ENCODE assay signal across 15 cellular contexts in genomic region chr19:3149089-3149488, GRCh38.
"Had no signal": no experiment of that assay in that cellular context is flagged by ENCODE, and none has a peak within 500 bp of the region (broad histone marks: within the 10 kb centered on the region; RNA-seq: fewer than 3 reads in every experiment).

No MANE protein-coding gene starts in this region.

- H3K9me3 ChIP-seq: gastroesophageal sphincter, neutrophil, tibial nerve had no signal

- H3K27ac ChIP-seq: gastroesophageal sphincter, neutrophil, parathyroid adenoma, tibial nerve had no signal

- H3K27ac Mint-ChIP-seq: activated CD4-positive, alpha-beta T cell treated with anti-CD3 and anti-CD28 coated beads, Interleukin-2, amount 10 ng/mL, durations not matched to agents 7 days and 5 days; activated T-helper 2 cell treated with anti-CD3 and anti-CD28 coated beads, Interferon-gamma antibody, Interleukin-2, Interleukin-4, amounts not matched to agents 10 μg/mL and 5 μg/mL and 100 μg/mL, durations not matched to agents 14 hours and 24 hours and 36 hours had no signal

- H3K4me3 ChIP-seq: gastroesophageal sphincter, tibial nerve had no signal

- DNase-seq: activated B cell treated with CpG ODN at 0.5 μM for 24 hours; activated CD4-positive, alpha-beta T cell treated with anti-CD3 and anti-CD28 coated beads, Interleukin-2, amount 10 ng/mL, durations not matched to agents 7 days and 5 days; activated naive CD4-positive, alpha-beta T cell treated with anti-CD3 and anti-CD28 coated beads, Interleukin-2, amount 50 U/mL, for 16 hours; caudate nucleus; mammary epithelial cell; naive B cell; stimulated activated naive CD4-positive, alpha-beta T cell; substantia nigra had no signal

- H3K36me3 ChIP-seq: gastroesophageal sphincter, tibial nerve had no signal

- FAIRE-seq: colon had no signal

- H3K9me3 Mint-ChIP-seq: activated B cell treated with CpG ODN at 0.5 μM for 24 hours; activated CD4-positive, alpha-beta T cell treated with anti-CD3 and anti-CD28 coated beads, Interleukin-2, amount 10 ng/mL, durations not matched to agents 7 days and 5 days; activated T-helper 2 cell treated with anti-CD3 and anti-CD28 coated beads, Interferon-gamma antibody, Interleukin-2, Interleukin-4, amounts not matched to agents 10 μg/mL and 5 μg/mL and 100 μg/mL, durations not matched to agents 14 hours and 24 hours and 36 hours; naive B cell had no signal

- H3K27me3 Mint-ChIP-seq: activated CD4-positive, alpha-beta T cell treated with anti-CD3 and anti-CD28 coated beads, Interleukin-2, amount 10 ng/mL, durations not matched to agents 7 days and 5 days had no signal

- ATAC-seq: gastroesophageal sphincter, left lobe of liver had no signal

- H3K36me3 Mint-ChIP-seq: naive B cell had no signal

- H3K27me3 ChIP-seq: neutrophil had no signal

- H3K4me1 ChIP-seq: gastroesophageal sphincter, parathyroid adenoma, tibial nerve had no signal

- H3K4me3 Mint-ChIP-seq: activated B cell treated with CpG ODN at 0.5 μM for 24 hours; activated CD4-positive, alpha-beta T cell treated with anti-CD3 and anti-CD28 coated beads, Interleukin-2, amount 10 ng/mL, durations not matched to agents 7 days and 5 days; naive B cell had no signal
